15 cellular contexts compared by ENCODE assay signal in the genomic region with DNA sequence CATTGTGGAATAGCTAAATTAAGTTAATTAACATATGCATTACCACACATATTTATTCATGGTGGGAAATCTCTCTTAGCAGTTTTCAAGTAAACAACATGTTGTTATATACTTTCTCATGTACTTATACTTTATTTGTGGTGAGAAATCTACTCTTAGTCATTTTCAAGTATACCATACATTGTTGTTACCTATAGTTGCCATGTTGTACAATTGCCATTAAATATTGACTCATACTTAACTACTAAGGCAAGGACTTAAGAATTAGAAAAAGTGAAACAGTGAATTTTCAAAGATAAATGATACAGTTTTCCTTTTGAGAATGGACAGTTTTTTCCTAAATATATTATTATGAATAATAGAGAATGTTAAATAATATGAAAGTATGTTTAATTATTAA.
"Had no signal": no experiment of that assay in that cellular context is flagged by ENCODE, and none has a peak within 500 bp of the region (broad histone marks: within the 10 kb centered on the region; RNA-seq: fewer than 3 reads in every experiment).

No MANE protein-coding gene starts in this region.

- H3K4me3 ChIP-seq: gastrocnemius medialis, heart left ventricle, neural progenitor cell, tibial artery had no signal

- DNase-seq: activated B cell treated with CpG ODN at 0.5 μM for 24 hours; activated CD4-positive, alpha-beta T cell treated with anti-CD3 and anti-CD28 coated beads for 48 hours; activated CD8-positive, alpha-beta T cell treated with anti-CD3 and anti-CD28 coated beads for 36 hours; activated naive CD4-positive, alpha-beta T cell; activated naive CD8-positive, alpha-beta T cell treated with anti-CD3 and anti-CD28 coated beads, Interleukin-2, amount 10 ng/mL, durations not matched to agents 7 days and 5 days; effector CD8-positive, alpha-beta T cell; gastrocnemius medialis; heart left ventricle; naive B cell; tibial artery had no signal

- H3K79me2 ChIP-seq: parathyroid adenoma had no signal

- H3K4me2 ChIP-seq: neural progenitor cell had no signal

- H2AFZ ChIP-seq: neural progenitor cell, parathyroid adenoma had no signal

- H3K9ac ChIP-seq: neural progenitor cell, parathyroid adenoma had no signal

- H3K27ac ChIP-seq: epithelial cell of prostate, gastrocnemius medialis, heart left ventricle, neural progenitor cell, parathyroid adenoma, tibial artery had no signal

- H3K4me1 ChIP-seq: neural progenitor cell, parathyroid adenoma had no signal

- H3K9me3 ChIP-seq: gastrocnemius medialis, heart left ventricle, tibial artery had no signal

- FAIRE-seq: urothelium cell line had no signal

- ATAC-seq: activated CD8-positive, alpha-beta T cell treated with anti-CD3 and anti-CD28 coated beads for 36 hours; gastrocnemius medialis; heart left ventricle; stimulated activated effector memory CD8-positive, alpha-beta T cell treated with anti-CD3 and anti-CD28 coated beads, Interleukin-12 subunit alpha, Interleukin-12 subunit beta, amount 100 ng/mL, for 72 hours had no signal

- H3K27me3 ChIP-seq: gastrocnemius medialis, heart left ventricle, neural progenitor cell, tibial artery had no signal
